Comparison of ENCODE assay signal across 17 cellular contexts in the genomic region with DNA sequence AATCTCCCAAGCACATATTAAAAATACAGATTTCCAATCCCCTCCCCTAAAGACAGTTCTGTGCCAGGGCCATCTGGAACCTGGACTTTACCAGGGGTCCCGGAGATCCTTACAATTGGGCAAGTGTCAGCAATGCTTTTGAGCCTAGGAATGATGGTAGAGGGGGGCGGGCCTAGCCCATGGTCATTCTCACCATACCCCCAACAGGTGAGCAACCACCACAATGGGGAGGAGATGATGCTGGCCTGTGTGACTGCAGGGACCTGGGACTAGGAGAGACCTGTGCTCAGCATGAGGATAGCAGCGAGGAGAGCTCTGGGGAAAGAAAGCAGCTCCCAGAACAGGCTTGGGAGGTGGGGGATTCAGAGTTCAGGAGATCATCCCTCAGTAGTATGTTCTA. TPM values are rescaled to one million over a fixed set of nuclear protein-coding genes. Genes with fewer than 3 reads are reported as not detected.
A peak's percentile ranks its signal among the peaks of the same experiment; 100 is the strongest.
DNase-seq lines count a peak whose midpoint lies in the region; TF ChIP-seq lines count a peak whose summit lies in the region.
"Had no signal": no experiment of that assay in that cellular context is flagged by ENCODE, and none has a peak within 500 bp of the region (broad histone marks: within the 10 kb centered on the region; RNA-seq: fewer than 3 reads in every experiment).

No MANE protein-coding gene starts in this region.

- peak overlapping the region in 5 of 11 experiments; percentile 48 to 79 (median 74); a peak in 6 of 22 replicates for H3K9ac ChIP-seq in BLaER1 treated with 17β-estradiol and CSF1 and Interleukin-3, amounts not matched to agents 10 nM and 100 nM
- H3K9ac ChIP-seq in neural cell (ENCODE audit: low read length), result peak overlapping the region; percentile 12

- peak overlapping the region in 4 of 10 experiments; percentile 28 to 60 (median 46); a peak in 6 of 20 replicates for H3K4me3 ChIP-seq in BLaER1 treated with 17β-estradiol and CSF1 and Interleukin-3, amounts not matched to agents 10 nM and 100 nM
- no peak overlapping the region for H3K4me3 ChIP-seq in ascending aorta
- no peak overlapping the region for H3K4me3 ChIP-seq in neural cell (ENCODE audit: low read length)
- no peak overlapping the region for H3K4me3 ChIP-seq in tibial artery
- H3K4me3 ChIP-seq: cardiac muscle cell, right lobe of liver had no signal

- peak overlapping the region; percentile 72 to 91 (median 83) for H3K4me2 ChIP-seq in BLaER1 treated with 17β-estradiol and CSF1 and Interleukin-3, amounts not matched to agents 10 nM and 100 nM
- no peak overlapping the region for H3K4me2 ChIP-seq in neural cell (ENCODE audit: low read length)

- no peak for TF ChIP-seq CTCF in ascending aorta (IDR thresholded peaks at IDR 0.05)
- TF ChIP-seq CTCF in neural cell (IDR thresholded peaks at IDR 0.05; ENCODE audit: poor library complexity, severe bottlenecking), result no peak
- TF ChIP-seq CTCF in tibial artery (IDR thresholded peaks at IDR 0.05), result no peak

- no peaks in the 10 kb centered on the region for H3K36me3 ChIP-seq in BLaER1 treated with 17β-estradiol and CSF1 and Interleukin-3, amounts not matched to agents 10 nM and 100 nM
- H3K36me3 ChIP-seq in ascending aorta, result no peaks in the 10 kb centered on the region
- no peaks in the 10 kb centered on the region for H3K36me3 ChIP-seq in neural cell (ENCODE audit: insufficient read depth, low read length)
- H3K36me3 ChIP-seq in tibial artery, result no peaks in the 10 kb centered on the region
- H3K36me3 ChIP-seq: cardiac muscle cell, right lobe of liver had no signal

- no peaks in the 10 kb centered on the region for H3K79me2 ChIP-seq in neural cell (replicated peaks; ENCODE audit: insufficient read depth, low read length)

- TF ChIP-seq RAD21 in neural cell (conservative IDR thresholded peaks at IDR 0.05), result no peak

- H3F3A ChIP-seq in neural cell (ENCODE audit: insufficient read depth, low read length, poor library complexity, severe bottlenecking), result no peaks in the 10 kb centered on the region

- H3K9me3 ChIP-seq in BLaER1 treated with 17β-estradiol and CSF1 and Interleukin-3, amounts not matched to agents 10 nM and 100 nM (replicated peaks in 1 of 11), result peaks cover 0 to 18% (median 6%) of the 10 kb centered on the region in 11 experiments; a peak in 9 of 22 replicates
- H3K9me3 ChIP-seq in ascending aorta (no peaks in the 10 kb centered on the region), neural cell (ENCODE audit: low read length) (no peaks in the 10 kb centered on the region), tibial artery (no peaks in the 10 kb centered on the region)
- H3K9me3 ChIP-seq: right lobe of liver had no signal

- no peaks in the 10 kb centered on the region for H4K20me1 ChIP-seq in BLaER1 treated with 17β-estradiol and CSF1 and Interleukin-3, amounts not matched to agents 10 nM and 100 nM
- H4K20me1 ChIP-seq in neural cell (ENCODE audit: insufficient read depth), result no peaks in the 10 kb centered on the region

- H3K27me3 ChIP-seq in BLaER1 treated with 17β-estradiol and CSF1 and Interleukin-3, amounts not matched to agents 10 nM and 100 nM, result no peaks in the 10 kb centered on the region
- no peaks in the 10 kb centered on the region for H3K27me3 ChIP-seq in ascending aorta
- H3K27me3 ChIP-seq in neural cell (ENCODE audit: insufficient read depth, low read depth, low read length), result no peaks in the 10 kb centered on the region
- H3K27me3 ChIP-seq in tibial artery, result no peaks in the 10 kb centered on the region
- H3K27me3 ChIP-seq: cardiac muscle cell, right lobe of liver had no signal

- H3K9me2 ChIP-seq in neural cell (ENCODE audit: insufficient read depth, low read length), result no peaks in the 10 kb centered on the region

- DNase-seq in ascending aorta (ENCODE audit: low spot score in 2 of 2) (peak in 1 of 2 donors; percentile 60), tibial artery (no peak), NCI-H524 (lab: John Stamatoyannopoulos, UW) (no peak), NCI-H526 (lab: John Stamatoyannopoulos, UW) (no peak), HT-29 (ENCODE audit: low spot score) (no peak)
- DNase-seq: activated CD4-positive, alpha-beta T cell treated with anti-CD3 and anti-CD28 coated beads for 4 hours; activated T-cell treated with anti-CD3 and anti-CD28 coated beads, Interleukin-2, amount 50 U/mL, for 24 hours; amygdala; CD4-positive, alpha-beta T cell; glutamatergic neuron; NCI-H1092 treated with DMSO at 0.1 percent for 48 hours; occipital lobe; right lobe of liver; stimulated activated naive CD8-positive, alpha-beta T cell treated with anti-CD3 and anti-CD28 coated beads, Interleukin-15, amount 100 ng/mL, for 72 hours had no signal

- H3K27ac ChIP-seq in BLaER1 treated with 17β-estradiol and CSF1 and Interleukin-3, amounts not matched to agents 10 nM and 100 nM, result peak overlapping the region; percentile 56 to 89 (median 75); a peak in 21 of 22 replicates
- H3K27ac ChIP-seq in ascending aorta (peak overlapping the region; percentile 85 to 86), neural cell (ENCODE audit: low read length) (peak overlapping the region; percentile 79), tibial artery (peak overlapping the region; percentile 71 to 88)
- H3K27ac ChIP-seq: right lobe of liver had no signal

- no peak overlapping the region for H2AFZ ChIP-seq in neural cell (ENCODE audit: low read depth, low read length)

- intact Hi-C loops in ascending aorta (cut with DNase I) (no loop called here), tibial artery (cut with DNase I; ENCODE audit: low total_unique reads) (no loop called here)

- TF ChIP-seq EP300 in neural cell (conservative IDR thresholded peaks at IDR 0.05; ENCODE audit: poor library complexity, severe bottlenecking), result no peak

- H3K4me1 ChIP-seq in BLaER1 treated with 17β-estradiol and CSF1 and Interleukin-3, amounts not matched to agents 10 nM and 100 nM, result peaks cover 25 to 46% (median 30%) of the 10 kb centered on the region in 10 experiments
- peaks cover 13 to 50% of the 10 kb centered on the region in 2 donors for H3K4me1 ChIP-seq in ascending aorta
- H3K4me1 ChIP-seq in tibial artery, result peaks cover 0 to 55% (median 39%) of the 10 kb centered on the region in 4 donors
- H3K4me1 ChIP-seq: right lobe of liver had no signal

TF ChIP-seq in neural cell, 6 proteins besides CTCF, POLR2A, EP300 and RAD21:
- TF ChIP-seq REST (IDR thresholded peaks at IDR 0.05; ENCODE audit: borderline replicate concordance), result no peak
- TF ChIP-seq MXI1 (conservative IDR thresholded peaks at IDR 0.05; ENCODE audit: poor library complexity, severe bottlenecking), result no peak
- no peak for TF ChIP-seq TAF1 (IDR thresholded peaks at IDR 0.05; ENCODE audit: low read depth)
- no peak for TF ChIP-seq POLR2AphosphoS5 (IDR thresholded peaks at IDR 0.05)
- TF ChIP-seq EZH2 (IDR thresholded peaks at IDR 0.05; ENCODE audit: borderline replicate concordance, insufficient read depth, low read length, poor library complexity, severe bottlenecking), result no peak

RNA-seq across cellular contexts. Expression of gene ASAP2, which starts 13.9 kb away (rescaled TPM):
- total RNA-seq in ascending aorta, result 56.9 TPM
- polyA plus RNA-seq in neural cell, result 41.0 and 54.6 TPM in 2 replicates
- 74.3 and 91.7 TPM in 2 replicates for polyA minus RNA-seq in neural cell
- total RNA-seq in HT-29 (2014; rRNA removed; shearing (Covaris generic)), result 27.0 and 34.8 TPM in 2 replicates
